Comparison of ENCODE assay signal across 8 cellular contexts in genomic region chr3:49469876-49470713, GRCh38. TPM values are rescaled to one million over a fixed set of nuclear protein-coding genes. Genes with fewer than 3 reads are reported as not detected.
DNase-seq lines count a peak whose midpoint lies in the region; ATAC-seq, FAIRE-seq and TF ChIP-seq lines count a peak whose summit lies in the region.

DAG1 (plus strand) TSS chr3:49470267; CDS start chr3:49510535, 40,268 bp downstream.

- WGBS in smooth muscle cell (ENCODE audit: low lambda C conversion rate): under 1% methylated on average over 65 of the region's 109 CpGs

- peak within 1 kb of the TSS; percentile 93 for H3K27ac ChIP-seq in smooth muscle cell (ENCODE audit: low read depth)

- no peaks in the 10 kb centered on the region for H3K9me3 ChIP-seq in smooth muscle cell (replicated peaks; ENCODE audit: low read depth)

- H3K4me3 ChIP-seq in bronchial epithelial cell (ENCODE audit: low read depth, low read length) (peak within 1 kb of the TSS; percentile 71), smooth muscle cell (peak within 1 kb of the TSS; percentile 91)

- H3K9ac ChIP-seq in smooth muscle cell (ENCODE audit: low read depth): peak within 1 kb of the TSS; percentile 83

- POLR2A ChIA-PET in WTC11 (lab: Charles Lee): interaction anchor here (0.5 to 5.0 kb wide), 13 partner anchors 11 to 654 kb away, joined by 3 to 125 read pairs (median 7); partner anchors contain the start of genes QRICH1, USP4 and WDR6

- ATAC-seq in HG03175 (IDR thresholded peaks at IDR 0.05; ENCODE audit: unreplicated experiment) (peak; percentile 85), WTC11 (peak; percentile 89)

- H3F3A ChIP-seq in smooth muscle cell (ENCODE audit: low read depth): peaks cover 22% of the 10 kb centered on the region

- H4K20me1 ChIP-seq in smooth muscle cell (ENCODE audit: low read depth): peaks cover 13% of the 10 kb centered on the region

- H3K9me3 Mint-ChIP-seq in WTC11: no peaks in the 10 kb centered on the region

- peak within 1 kb of the TSS; percentile 95 for H2AFZ ChIP-seq in smooth muscle cell (ENCODE audit: low read depth)

- DNase-seq in AG08395 (ENCODE audit: low spot score) (peak; percentile 97), NCI-H226 (peak; percentile 98), WTC11 (ENCODE audit: low spot score) (peak; percentile 99), bronchial epithelial cell (ENCODE audit: low read depth) (peak; percentile 87), iPS-NIHi7 (ENCODE audit: extremely low spot score) (peak; percentile 97), smooth muscle cell (lab: John Stamatoyannopoulos, UW; ENCODE audit: unreplicated experiment) (peak; percentile 89)

- FAIRE-seq in bronchial epithelial cell (lab: Jason Lieb, UNC): no peak

- H3K36me3 ChIP-seq in bronchial epithelial cell (ENCODE audit: control insufficient read depth, insufficient read depth, low read length) (no peaks in the 10 kb centered on the region), smooth muscle cell (ENCODE audit: low read depth) (no peaks in the 10 kb centered on the region)

- peaks cover 41% of the 10 kb centered on the region for H3K79me2 ChIP-seq in smooth muscle cell (ENCODE audit: low read depth)

- peak within 1 kb of the TSS; percentile 100 for H3K27ac Mint-ChIP-seq in WTC11

- peaks cover 32% of the 10 kb centered on the region for H3K4me1 ChIP-seq in smooth muscle cell (ENCODE audit: low read depth)

- H3K36me3 Mint-ChIP-seq in WTC11: peaks cover 6% of the 10 kb centered on the region; the same call in 1 of the 2 replicates

- in situ Hi-C loops in GM18951 (cut with MboI; ENCODE audit: low sequenced_read_pairs, unreplicated experiment): no loop called here

- H3K4me3 Mint-ChIP-seq in WTC11: peak within 1 kb of the TSS; percentile 95

- peak within 1 kb of the TSS; percentile 97 for H3K4me2 ChIP-seq in smooth muscle cell

- TF ChIP-seq CTCF in WTC11 (IDR thresholded peaks at IDR 0.05) (no peak), bronchial epithelial cell (IDR thresholded peaks at IDR 0.05; ENCODE audit: insufficient read depth, low read length, severe bottlenecking) (no peak), smooth muscle cell (IDR thresholded peaks at IDR 0.05; ENCODE audit: borderline replicate concordance, insufficient read depth, poor library complexity, severe bottlenecking) (no peak)

- H3K27me3 Mint-ChIP-seq in WTC11 (ENCODE audit: low read depth): no peaks in the 10 kb centered on the region

- H3K27me3 ChIP-seq in bronchial epithelial cell (ENCODE audit: control insufficient read depth, insufficient read depth, low read length) (no peaks in the 10 kb centered on the region), smooth muscle cell (ENCODE audit: low read depth) (no peaks in the 10 kb centered on the region)

- CTCF ChIA-PET in WTC11 (lab: Charles Lee): interaction anchor here (0.8 to 5.4 kb wide), 9 partner anchors 10 to 460 kb away, joined by 3 to 60 read pairs (median 11); partner anchors contain the start of genes KLHDC8B, MON1A and USP4

- peak; percentile 94 for TF ChIP-seq POLR2A in GM18951 (IDR thresholded peaks at IDR 0.05; ENCODE audit: extremely low read depth, insufficient read depth, insufficient read length)

- H3K4me1 Mint-ChIP-seq in WTC11: peaks cover 27% of the 10 kb centered on the region

TF ChIP-seq in WTC11, 78 proteins besides CTCF, POLR2A, EP300 and RAD21 (continues in another document):
- TF ChIP-seq MLX (CRISPR knock-in tag; IDR thresholded peaks at IDR 0.05) (no peak), EMX1 (CRISPR knock-in tag; IDR thresholded peaks at IDR 0.05) (no peak), GABPB1 (CRISPR knock-in tag; IDR thresholded peaks at IDR 0.05) (no peak), ZNF425 (CRISPR knock-in tag; conservative IDR thresholded peaks at IDR 0.05) (no peak), AFF4 (CRISPR knock-in tag; IDR thresholded peaks at IDR 0.05; ENCODE audit: borderline replicate concordance) (no peak), ZNF121 (CRISPR knock-in tag; IDR thresholded peaks at IDR 0.05) (no peak), ZNF281 (CRISPR knock-in tag; IDR thresholded peaks at IDR 0.05) (no peak; the same call in 1 of the 2 replicates), NR2C2 (CRISPR knock-in tag; IDR thresholded peaks at IDR 0.05) (no peak), GTF2I (CRISPR knock-in tag; conservative IDR thresholded peaks at IDR 0.05) (no peak)

RNA-seq across cellular contexts. Expression of gene DAG1, which starts in this region (rescaled TPM):
- total RNA-seq in WTC11 (2021) (113 to 119 TPM (median 115 TPM) in 3 replicates), bronchial epithelial cell (20.3 and 26.9 TPM in 2 replicates), smooth muscle cell (61.6 and 65.2 TPM in 2 replicates)
- polyA plus RNA-seq in smooth muscle cell: 32.1 and 53.0 TPM in 2 replicates

Comparison
In these comparisons a context has a peak if more than half of its experiments do, and no peak if none do; other contexts are left out.
1. Peak in every context shown above with its lines: DNase-seq, ATAC-seq, H3K4me3 ChIP-seq and H3K27ac ChIP-seq.